17 cellular contexts compared by ENCODE assay signal in the genomic region with DNA sequence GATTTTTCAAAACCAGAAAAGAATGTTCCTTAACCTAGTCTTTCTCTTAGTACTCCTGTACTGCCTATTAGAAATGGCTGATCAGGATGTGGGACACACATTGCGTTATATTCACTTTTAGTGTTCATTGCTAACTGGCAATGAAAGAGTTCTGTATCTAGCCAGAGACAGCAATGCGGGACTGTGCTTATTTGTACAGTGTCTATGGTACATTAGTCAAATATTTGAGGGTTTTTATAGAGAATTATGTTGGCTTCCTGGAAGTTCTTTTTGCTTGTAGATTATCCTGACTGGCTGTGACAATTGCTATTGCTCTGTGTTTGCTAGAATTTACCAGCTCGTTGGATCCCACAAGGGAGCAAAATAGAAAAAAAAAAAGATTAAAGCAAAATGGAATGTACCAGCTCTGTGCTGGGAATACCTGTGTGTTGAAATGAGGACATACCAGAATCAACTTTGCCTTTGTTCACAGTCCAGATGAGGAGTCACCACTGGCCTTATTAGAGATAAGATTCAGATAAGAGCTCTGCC. TPM values are rescaled to one million over a fixed set of nuclear protein-coding genes. Genes with fewer than 3 reads are reported as not detected.
DNase-seq lines count a peak whose midpoint lies in the region; ATAC-seq, FAIRE-seq and TF ChIP-seq lines count a peak whose summit lies in the region.
"Had no signal": no experiment of that assay in that cellular context is flagged by ENCODE, and none has a peak within 500 bp of the region (broad histone marks: within the 10 kb centered on the region; RNA-seq: fewer than 3 reads in every experiment).

No MANE protein-coding gene starts in this region.

- in situ Hi-C loops in mammary epithelial cell (cut with MboI; ENCODE audit: low sequenced_read_pairs in 2 of 2) (no loop called here), HepG2 (cut with HindIII; ENCODE audit: extremely low pct_ligation_motif_present, low pct_unique_long_range_greater_than_20kb) (no loop called here)

- no peak overlapping the region for H3K9ac ChIP-seq in mammary epithelial cell (ENCODE audit: insufficient read depth, low read length)
- H3K9ac ChIP-seq in HepG2 (ENCODE audit: insufficient read depth, low read depth, low read length): 0 out of 2 replicates have a peak overlapping the region, but pooled peaks have one; percentile 12

- H3K36me3 ChIP-seq in mammary epithelial cell (ENCODE audit: insufficient read depth, low read length) (no peaks in the 10 kb centered on the region), HepG2 (replicated peaks in 1 of 2; ENCODE audit: control insufficient read depth in 1 of 2, insufficient read depth in 2 of 2, low read length in 2 of 2) (no peaks in the 10 kb centered on the region), tibial nerve (no peaks in the 10 kb centered on the region)
- no peaks in the 10 kb centered on the region for H3K36me3 ChIP-seq in effector memory CD4-positive, alpha-beta T cell (ENCODE audit: control insufficient read depth, insufficient read depth, low read length)

- no peaks in the 10 kb centered on the region for H3K9me3 ChIP-seq in mammary epithelial cell (replicated peaks; ENCODE audit: insufficient read depth, low read length)
- no peaks in the 10 kb centered on the region for H3K9me3 ChIP-seq in HepG2 (ENCODE audit: low read length)
- peaks cover 0 to 4% (median 0%) of the 10 kb centered on the region in 4 donors for H3K9me3 ChIP-seq in tibial nerve
- H3K9me3 ChIP-seq in effector memory CD4-positive, alpha-beta T cell (ENCODE audit: control insufficient read depth, low read length): peaks cover 4% of the 10 kb centered on the region

- TF ChIP-seq POLR2A in HepG2 (IDR thresholded peaks at IDR 0.05; ENCODE audit: insufficient read depth in 1 of 2, low read depth in 2 of 2, low read length in 2 of 2) (no peak), tibial nerve (IDR thresholded peaks at IDR 0.05) (no peak)

- H3K4me3 ChIP-seq in mammary epithelial cell (replicated peaks in 1 of 3; ENCODE audit: insufficient read depth in 1 of 3, low read depth in 2 of 3, low read length in 3 of 3): no peak overlapping the region
- H3K4me3 ChIP-seq in HepG2 (replicated peaks in 1 of 3; ENCODE audit: insufficient read depth in 1 of 3, low read depth in 2 of 3, low read length in 3 of 3): no peak overlapping the region; a peak in 1 of 6 replicates
- no peak overlapping the region for H3K4me3 ChIP-seq in tibial nerve
- no peak overlapping the region for H3K4me3 ChIP-seq in effector memory CD4-positive, alpha-beta T cell (ENCODE audit: insufficient read depth, low read depth, low read length, poor library complexity, severe bottlenecking)
- H3K4me3 ChIP-seq: K562 had no signal

- intact Hi-C loops in mammary epithelial cell (cut with micrococcal nuclease): no loop called here
- intact Hi-C loops in HepG2 (cut with micrococcal nuclease; ENCODE audit: unreplicated experiment): loop anchor here (1.0 to 10.0 kb wide), 4 partner anchors 15 to 113 kb away; partner anchors contain the start of gene IFNGR1

- H3K4me2 ChIP-seq in mammary epithelial cell (ENCODE audit: insufficient read depth, low read depth, low read length) (peak overlapping the region; percentile 56), HepG2 (ENCODE audit: low read depth, low read length) (peak overlapping the region; percentile 50)

- no TSS peak for BruUV-seq in mammary epithelial cell (replicated peaks; lab: Mats Ljungman, UMichigan)
- BruUV-seq in HepG2 (replicated peaks; lab: Mats Ljungman, UMichigan): no TSS peak

- no peaks in the 10 kb centered on the region for H3K79me2 ChIP-seq in mammary epithelial cell (ENCODE audit: insufficient read depth, low read length)
- no peaks in the 10 kb centered on the region for H3K79me2 ChIP-seq in HepG2 (ENCODE audit: insufficient read depth, low read length)

- peak; percentile 61 for FAIRE-seq in HepG2 (lab: Jason Lieb, UNC)
- FAIRE-seq in urothelium cell line (lab: Jason Lieb, UNC): no peak
- FAIRE-seq: endometrium, GM12892, K562 had no signal

- peak; percentile 63 to 80; a peak in 3 of 4 replicates for TF ChIP-seq EP300 in HepG2 (IDR thresholded peaks at IDR 0.05; ENCODE audit: low read depth in 2 of 2, low read length in 2 of 2)
- TF ChIP-seq EP300 in HepG2 (CRISPR knock-in tag; IDR thresholded peaks at IDR 0.05; ENCODE audit: borderline replicate concordance): peak; percentile 85
- no peak for TF ChIP-seq EP300 in tibial nerve (IDR thresholded peaks at IDR 0.05)

- H2AFZ ChIP-seq in mammary epithelial cell (ENCODE audit: low read depth, low read length) (peak overlapping the region; percentile 70), HepG2 (ENCODE audit: low read length) (no peak overlapping the region)

- H3K4me1 ChIP-seq in mammary epithelial cell (ENCODE audit: insufficient read depth, low read length): peaks cover 42% of the 10 kb centered on the region
- peaks cover 70% of the 10 kb centered on the region for H3K4me1 ChIP-seq in HepG2 (ENCODE audit: insufficient read depth, low read length)
- peaks cover 0 to 31% (median 8%) of the 10 kb centered on the region in 4 donors for H3K4me1 ChIP-seq in tibial nerve
- H3K4me1 ChIP-seq in effector memory CD4-positive, alpha-beta T cell (ENCODE audit: control insufficient read depth, insufficient read depth, low read length, poor library complexity, severe bottlenecking): peaks cover 7% of the 10 kb centered on the region

- no peaks in the 10 kb centered on the region for H4K20me1 ChIP-seq in mammary epithelial cell (ENCODE audit: insufficient read depth, low read length)
- no peaks in the 10 kb centered on the region for H4K20me1 ChIP-seq in HepG2 (ENCODE audit: insufficient read depth, low read length)

- H3K27me3 ChIP-seq in mammary epithelial cell (ENCODE audit: insufficient read depth, low read length) (no peaks in the 10 kb centered on the region), HepG2 (ENCODE audit: control insufficient read depth in 1 of 2, insufficient read depth in 2 of 2, low read length in 2 of 2) (no peaks in the 10 kb centered on the region), tibial nerve (no peaks in the 10 kb centered on the region)
- no peaks in the 10 kb centered on the region for H3K27me3 ChIP-seq in effector memory CD4-positive, alpha-beta T cell (replicated peaks; ENCODE audit: control insufficient read depth, insufficient read depth, low read length, poor library complexity, severe bottlenecking)

- CTCF ChIA-PET in mammary epithelial cell (lab: Charles Lee; ENCODE audit: low non-redundant PET) (no interaction called here), HepG2 (lab: Yijun Ruan, JAX; ENCODE audit: low intra/inter-chr PET ratio, low total read pairs) (no interaction called here)

- TF ChIP-seq CTCF in mammary epithelial cell (conservative IDR thresholded peaks at IDR 0.05 in 1 of 2, IDR thresholded peaks at IDR 0.05 in 1 of 2; ENCODE audit: extremely low read depth in 1 of 2, insufficient read depth in 1 of 2, low read depth in 1 of 2, low read length in 2 of 2): no peak
- no peak for TF ChIP-seq CTCF in HepG2 (CRISPR knock-in tag; IDR thresholded peaks at IDR 0.05)
- TF ChIP-seq CTCF in tibial nerve (IDR thresholded peaks at IDR 0.05): no peak

- H3K27ac ChIP-seq in mammary epithelial cell (ENCODE audit: insufficient read depth, low read depth, low read length) (peak overlapping the region; percentile 68), HepG2 (ENCODE audit: extremely low read length, insufficient read depth, low read length) (peak overlapping the region; percentile 52), tibial nerve (peak overlapping the region in 3 of 4 donors; percentile 23 to 46 (median 45))
- no peak overlapping the region for H3K27ac ChIP-seq in effector memory CD4-positive, alpha-beta T cell (ENCODE audit: insufficient read depth, low read length, poor library complexity, severe bottlenecking)

- no peak for TF ChIP-seq RAD21 in HepG2 (CRISPR knock-in tag; IDR thresholded peaks at IDR 0.05)

- POLR2A ChIA-PET in HepG2 (lab: Yijun Ruan, JAX): interaction anchor here (0.7 to 1.4 kb wide), 8 partner anchors 8 to 116 kb away, joined by 3 to 8 read pairs (median 4); partner anchors contain the start of gene IFNGR1

- dilution Hi-C loops in mammary epithelial cell (cut with HindIII; ENCODE audit: low sequenced_read_pairs): no loop called here

- ATAC-seq in HepG2 (peak; percentile 95), GM21529 (IDR thresholded peaks at IDR 0.05; ENCODE audit: unreplicated experiment) (no peak)
- ATAC-seq: K562 had no signal

- 0% methylated on average over 3 of the region's 3 CpGs for WGBS in mammary epithelial cell (ENCODE audit: low coverage, missing lambda C conversion rate)
- WGBS in HepG2 (ENCODE audit: low lambda C conversion rate): under 1% methylated on average over 3 of the region's 3 CpGs
- WGBS in tibial nerve, 2 donors: 34 to 35% methylated on average over 3 of the region's 3 CpGs

- DNase-seq in LHCN-M2 (ENCODE audit: low read depth) (peak; percentile 37), mammary epithelial cell (peak; percentile 65), HepG2 (ENCODE audit: low spot score) (peak; percentile 100), tibial nerve (ENCODE audit: low spot score in 2 of 2) (no peak), urothelium cell line (ENCODE audit: low spot score) (no peak)
- no peak for DNase-seq in effector memory CD4-positive, alpha-beta T cell
- DNase-seq: DMS 273 treated with DMSO at 0.1 percent for 48 hours; naive B cell; NCI-H2107; OCI-M1; stimulated activated CD4-positive, alpha-beta T cell treated with anti-CD3 and anti-CD28 coated beads, Interleukin-12 subunit alpha, Interleukin-12 subunit beta, amount 100 ng/mL, for 4 hours; stimulated activated CD8-positive, alpha-beta memory T cell treated with anti-CD3 and anti-CD28 coated beads, Interleukin-4, amount 100 ng/mL, for 48 hours; T1000 had no signal

RNA-seq across cellular contexts. Expression of gene IFNGR1, which starts 22.4 kb away (rescaled TPM):
- total RNA-seq in LHCN-M2 (2014; rRNA removed): 19.3 and 22.8 TPM in 2 replicates
- 12.4 TPM for polyA plus RNA-seq in LHCN-M2 (2012)
- 100 to 1,000 TPM in 1 of 2 donors, 10 to 100 TPM in 1; 54.7 to 137 TPM for total RNA-seq in mammary epithelial cell
- polyA plus RNA-seq in mammary epithelial cell: 30.0 TPM
- 17.6 TPM for polyA minus RNA-seq in mammary epithelial cell
- total RNA-seq in HepG2 (2016; rRNA removed; fragmentation: Illumina TruSeq; extraction: Trizol): 48.9 and 82.8 TPM in 2 replicates
- total RNA-seq in HepG2 (2016; cell fraction: cytosol; rRNA removed; fragmentation: Illumina TruSeq; extraction: Trizol; ENCODE audit: low read depth): 8.4 and 9.4 TPM in 2 replicates
- 45.8 and 85.1 TPM in 2 replicates for total RNA-seq in HepG2 (2016; cell fraction: insoluble cytoplasmic fraction; rRNA removed; fragmentation: Illumina TruSeq; extraction: Trizol)
- 20.8 and 24.3 TPM in 2 replicates for total RNA-seq in HepG2 (2016; cell fraction: membrane; rRNA removed; fragmentation: Illumina TruSeq; extraction: Trizol)
- 88.6 and 101 TPM in 2 replicates for total RNA-seq in HepG2 (2016; cell fraction: nucleus; rRNA removed; fragmentation: Illumina TruSeq; extraction: Trizol)
- polyA plus RNA-seq in HepG2 (2011; rRNA removed): 71.6 and 87.8 TPM in 2 replicates
- polyA plus RNA-seq in HepG2 (2011; cell fraction: cytosol; rRNA removed): 34.2 and 50.3 TPM in 2 replicates
- polyA plus RNA-seq in HepG2 (2011; cell fraction: nucleus; rRNA removed): 31.2 and 32.5 TPM in 2 replicates
- 50.2 and 52.0 TPM in 2 replicates for polyA plus RNA-seq in HepG2 (2012)
- polyA plus RNA-seq in HepG2 (2016; cell fraction: cytosol; fragmentation: Illumina TruSeq; extraction: Trizol; ENCODE audit: low read depth): 4.8 and 5.5 TPM in 2 replicates
- 37.4 and 39.7 TPM in 2 replicates for polyA plus RNA-seq in HepG2 (2016; cell fraction: insoluble cytoplasmic fraction; fragmentation: Illumina TruSeq; extraction: Trizol; ENCODE audit: low read depth)
- polyA plus RNA-seq in HepG2 (2016; cell fraction: membrane; fragmentation: Illumina TruSeq; extraction: Trizol; ENCODE audit: low read depth): 10.2 and 10.4 TPM in 2 replicates
- polyA plus RNA-seq in HepG2 (2016; cell fraction: nucleus; fragmentation: Illumina TruSeq; extraction: Trizol; ENCODE audit: insufficient read depth, low read depth): 112 and 116 TPM in 2 replicates
- polyA minus RNA-seq in HepG2 (2011; rRNA and poly(A)+ RNA removed; ENCODE audit: low replicate concordance): 37.9 and 170 TPM in 2 replicates
- 54.0 and 55.4 TPM in 2 replicates for polyA minus RNA-seq in HepG2 (2011; cell fraction: cytosol; rRNA and poly(A)+ RNA removed)
- 95.2 and 116 TPM in 2 replicates for polyA minus RNA-seq in HepG2 (2011; cell fraction: nucleus; rRNA and poly(A)+ RNA removed)
- 100 to 1,000 TPM in 1 of 4 donors, 10 to 100 TPM in 3; 73.8 to 125 (median 97.8) TPM for total RNA-seq in tibial nerve

Comparison
In these comparisons a context has a peak if more than half of its experiments do, and no peak if none do; other contexts are left out.
1. DNase-seq: peak in LHCN-M2 (single experiment), mammary epithelial cell (single experiment) and HepG2 (single experiment); none in tibial nerve (0 of 2), effector memory CD4-positive, alpha-beta T cell (0 of 3) and urothelium cell line (single experiment).